24 cellular contexts compared by ENCODE assay signal in genomic region chr1:53415432-53415831, GRCh38. TPM values are rescaled to one million over a fixed set of nuclear protein-coding genes. Genes with fewer than 3 reads are reported as not detected.
"Had no signal": no experiment of that assay in that cellular context is flagged by ENCODE, and none has a peak within 500 bp of the region (broad histone marks: within the 10 kb centered on the region; RNA-seq: fewer than 3 reads in every experiment).

No MANE protein-coding gene starts in this region.

- H3K27ac Mint-ChIP-seq: nephron had no signal

- H3K9me3 ChIP-seq: esophagus squamous epithelium, left lung, transverse colon had no signal

- H3K9me3 Mint-ChIP-seq: nephron had no signal

- H3K4me1 ChIP-seq: left lung, transverse colon had no signal

- H3K4me3 ChIP-seq: coronary artery, esophagus squamous epithelium, left lung, skin epidermis, transverse colon had no signal

- H3K4me3 Mint-ChIP-seq: nephron had no signal

- DNase-seq: activated CD4-positive, alpha-beta T cell treated with anti-CD3 and anti-CD28 coated beads for 1 hour; activated naive CD4-positive, alpha-beta T cell; esophagus squamous epithelium; hippocampal formation; kidney; left lung; occipital lobe; SIG-M5; stimulated activated CD4-positive, alpha-beta T cell treated with anti-CD3 and anti-CD28 coated beads, Interleukin-15, amount 100 ng/mL, for 24 hours; stimulated activated CD4-positive, alpha-beta T cell treated with anti-CD3 and anti-CD28 coated beads, Interleukin-4, amount 100 ng/mL, for 1 hour; stimulated activated naive CD4-positive, alpha-beta T cell treated with Interleukin-2 at 50 U/mL for 16 hours; T1000; transverse colon had no signal

- H3K27ac ChIP-seq: coronary artery, esophagus squamous epithelium, left lung, transverse colon, VCaP had no signal

- H3K36me3 ChIP-seq: esophagus squamous epithelium, left lung, transverse colon had no signal

RNA-seq across cellular contexts. Expression of gene DMRTB1, which starts 43.8 kb away (rescaled TPM):
- total RNA-seq: activated CD8-positive, alpha-beta memory T cell treated with anti-CD3 and anti-CD28 coated beads for 36 hours; cardiac septum; endothelial cell of umbilical vein; esophagus squamous epithelium; fibroblast of villous mesenchyme; kidney; left lung; mucosa of gallbladder; occipital lobe; posterior vena cava; transverse colon had no signal
- polyA plus RNA-seq: adipose tissue, endothelial cell of umbilical vein had no signal
